Comparison of ENCODE assay signal across 8 cellular contexts in genomic region chr15:91852741-91853500, GRCh38. TPM values are rescaled to one million over a fixed set of nuclear protein-coding genes. Genes with fewer than 3 reads are reported as not detected.
DNase-seq lines count a peak whose midpoint lies in the region; ATAC-seq, FAIRE-seq and TF ChIP-seq lines count a peak whose summit lies in the region.

No MANE protein-coding gene starts in this region.

- peaks cover 76% of the 10 kb centered on the region for H3K27me3 ChIP-seq in WERI-Rb-1 (ENCODE audit: insufficient read depth, low read depth, severe bottlenecking)
- H3K27me3 ChIP-seq in mammary epithelial cell (ENCODE audit: insufficient read depth, low read length) = no peaks in the 10 kb centered on the region

- WGBS in mammary epithelial cell (ENCODE audit: low coverage, missing lambda C conversion rate) = 0% methylated on average over 1 of the region's 70 CpGs

- CTCF ChIA-PET in mammary epithelial cell (lab: Charles Lee; ENCODE audit: low non-redundant PET) = interaction anchor here (0.8 to 1.6 kb wide), 3 partner anchors 15 to 89 kb away, joined by 4 to 5 read pairs (median 5); no protein-coding TSS in a partner anchor

- peak overlapping the region; percentile 96 for H3K4me2 ChIP-seq in mammary epithelial cell (ENCODE audit: insufficient read depth, low read depth, low read length)

- intact Hi-C loops in mammary epithelial cell (cut with micrococcal nuclease) = loop anchor here (1.0 to 5.0 kb wide), 7 partner anchors 90 to 550 kb away; no protein-coding TSS in a partner anchor

- in situ Hi-C loops in mammary epithelial cell (cut with MboI; ENCODE audit: low sequenced_read_pairs in 2 of 2) = loop anchor here in 1 of 2 donors (10.0 kb wide), 1 partner anchor 92 kb away; no protein-coding TSS in a partner anchor

- H3K9ac ChIP-seq in mammary epithelial cell (ENCODE audit: insufficient read depth, low read length) = peak overlapping the region; percentile 83

- FAIRE-seq in GM12892 (lab: Jason Lieb, UNC) = no peak

- H4K20me1 ChIP-seq in mammary epithelial cell (ENCODE audit: insufficient read depth, low read length) = no peaks in the 10 kb centered on the region

- TF ChIP-seq POLR2A in GM12892 (IDR thresholded peaks at IDR 0.05; ENCODE audit: low read depth, low read length) = no peak
- TF ChIP-seq POLR2A in NB4 (IDR thresholded peaks at IDR 0.05; ENCODE audit: extremely low read depth, insufficient read length) = peak; percentile 56

- peak; percentile 65 for DNase-seq in GM12892 (ENCODE audit: insufficient read length)
- DNase-seq in NB4 (ENCODE audit: low read depth) = peak; percentile 94
- peak; percentile 16 for DNase-seq in WERI-Rb-1
- peak; percentile 67 for DNase-seq in mammary epithelial cell
- DNase-seq in immature natural killer cell = peak; percentile 79 to 82 (median 81)
- DNase-seq in COLO829 (ENCODE audit: low spot score) = no peak

- peak overlapping the region; percentile 97 for H2AFZ ChIP-seq in mammary epithelial cell (ENCODE audit: low read depth, low read length)

- no TSS peak for BruUV-seq in mammary epithelial cell (replicated peaks; lab: Mats Ljungman, UMichigan)

- TF ChIP-seq CTCF in NB4 (IDR thresholded peaks at IDR 0.05; ENCODE audit: low read depth, low read length) = peak; percentile 55
- peak; percentile 63 for TF ChIP-seq CTCF in WERI-Rb-1 (IDR thresholded peaks at IDR 0.05; ENCODE audit: low read depth, low read length)
- TF ChIP-seq CTCF in mammary epithelial cell (conservative IDR thresholded peaks at IDR 0.05 in 1 of 2, IDR thresholded peaks at IDR 0.05 in 1 of 2; ENCODE audit: extremely low read depth in 1 of 2, insufficient read depth in 1 of 2, low read depth in 1 of 2, low read length in 2 of 2) = peak; percentile 36 to 66

- peak overlapping the region; percentile 50 to 90 (median 85) for H3K27ac Mint-ChIP-seq in immature natural killer cell

- ATAC-seq in HG02610 (IDR thresholded peaks at IDR 0.05; ENCODE audit: unreplicated experiment) = peak; percentile 38

- H3K9me3 ChIP-seq in WERI-Rb-1 (ENCODE audit: severe bottlenecking) = no peaks in the 10 kb centered on the region
- H3K9me3 ChIP-seq in mammary epithelial cell (replicated peaks; ENCODE audit: insufficient read depth, low read length) = no peaks in the 10 kb centered on the region

- peaks cover 26% of the 10 kb centered on the region for H3K4me1 ChIP-seq in mammary epithelial cell (ENCODE audit: insufficient read depth, low read length)

- H3K36me3 Mint-ChIP-seq in immature natural killer cell = no peaks in the 10 kb centered on the region

- peaks cover 63 to 73% of the 10 kb centered on the region in 2 donors for H3K4me1 Mint-ChIP-seq in immature natural killer cell

- peaks cover 3 to 31% (median 3%) of the 10 kb centered on the region in 3 donors for H3K27me3 Mint-ChIP-seq in immature natural killer cell (ENCODE audit: low read depth in 3 of 3)

- peaks cover 52% of the 10 kb centered on the region for H3K79me2 ChIP-seq in mammary epithelial cell (ENCODE audit: insufficient read depth, low read length)

- H3K4me3 ChIP-seq in NB4 (ENCODE audit: low read depth, low read length) (peak overlapping the region; percentile 67), WERI-Rb-1 (ENCODE audit: low read depth, low read length) (no peak overlapping the region; the same call in 1 of the 2 replicates), mammary epithelial cell (replicated peaks in 1 of 3; ENCODE audit: insufficient read depth in 1 of 3, low read depth in 2 of 3, low read length in 3 of 3) (peak overlapping the region; percentile 72 to 77 (median 75)), skin epidermis (peak overlapping the region; percentile 61 to 83 (median 78))

- no peaks in the 10 kb centered on the region for H3K9me3 Mint-ChIP-seq in immature natural killer cell

- H3K36me3 ChIP-seq in WERI-Rb-1 (no peaks in the 10 kb centered on the region), mammary epithelial cell (ENCODE audit: insufficient read depth, low read length) (no peaks in the 10 kb centered on the region)

- dilution Hi-C loops in mammary epithelial cell (cut with HindIII; ENCODE audit: low sequenced_read_pairs) = loop anchor here (25.0 kb wide), 1 partner anchor 234 kb away; no protein-coding TSS in a partner anchor

- H3K27ac ChIP-seq in WERI-Rb-1 (no peak overlapping the region), mammary epithelial cell (ENCODE audit: insufficient read depth, low read depth, low read length) (peak overlapping the region; percentile 70), skin epidermis (peak overlapping the region; percentile 76 to 96 (median 88))

- peak overlapping the region; percentile 83 to 90 (median 86) for H3K4me3 Mint-ChIP-seq in immature natural killer cell

RNA-seq across cellular contexts. Expression of gene SLCO3A1, which starts 0.6 kb away (rescaled TPM):
- not detected for polyA plus RNA-seq in GM12892 (2012; ENCODE audit: missing spikeins)
- total RNA-seq in mammary epithelial cell = 10 to 100 TPM in 1 of 2 donors, 1 to 10 TPM in 1; 9.5 to 41.8 TPM
- polyA plus RNA-seq in mammary epithelial cell (44.6 TPM), immature natural killer cell (10 to 100 TPM; 17.0 to 41.3 (median 30.2) TPM)
- 88.8 TPM for polyA minus RNA-seq in mammary epithelial cell
